Comparison of ENCODE assay signal across 25 cellular contexts in the genomic region with DNA sequence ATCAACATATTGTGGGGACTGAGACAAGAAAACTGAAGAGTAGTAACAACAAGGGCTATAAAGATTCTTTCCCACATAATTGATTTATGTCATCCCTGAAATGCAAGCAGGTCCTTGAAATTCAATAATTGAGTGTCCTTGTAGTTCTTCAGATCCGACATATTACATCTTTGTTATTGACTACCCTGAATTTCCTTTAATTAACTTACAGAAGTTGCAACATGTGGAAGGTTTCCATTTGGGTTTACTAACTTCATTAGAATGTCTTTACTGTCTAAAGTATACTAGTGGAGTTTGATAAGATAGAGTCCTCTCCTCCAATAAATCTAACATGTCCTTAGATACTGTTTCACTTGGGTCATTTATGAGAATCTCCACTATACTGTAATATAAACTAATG.
"Had no signal": no experiment of that assay in that cellular context is flagged by ENCODE, and none has a peak within 500 bp of the region (broad histone marks: within the 10 kb centered on the region; RNA-seq: fewer than 3 reads in every experiment).

No MANE protein-coding gene starts in this region.

- H3K36me3 ChIP-seq: colonic mucosa, esophagus muscularis mucosa, esophagus squamous epithelium, gastrocnemius medialis, gastroesophageal sphincter, heart left ventricle, heart right ventricle had no signal

- H3K4me3 ChIP-seq: colonic mucosa, coronary artery, dorsolateral prefrontal cortex, esophagus muscularis mucosa, esophagus squamous epithelium, gastrocnemius medialis, gastroesophageal sphincter, heart left ventricle, heart right ventricle had no signal

- H3K4me1 ChIP-seq: colonic mucosa, esophagus muscularis mucosa, esophagus squamous epithelium, gastrocnemius medialis, gastroesophageal sphincter, heart left ventricle, heart right ventricle had no signal

- H3K27ac ChIP-seq: colonic mucosa, coronary artery, dorsolateral prefrontal cortex, epithelial cell of prostate, esophagus muscularis mucosa, esophagus squamous epithelium, foreskin keratinocyte, gastrocnemius medialis, gastroesophageal sphincter, heart left ventricle, heart right ventricle had no signal

- ATAC-seq: effector memory CD8-positive, alpha-beta T cell; esophagus mucosa; foreskin keratinocyte; gastrocnemius medialis; gastroesophageal sphincter; heart left ventricle; heart right ventricle had no signal

- DNase-seq: colonic mucosa; cortex of kidney; dorsolateral prefrontal cortex; effector CD4-positive, alpha-beta T cell; effector CD8-positive, alpha-beta T cell; effector memory CD4-positive, alpha-beta T cell; effector memory CD8-positive, alpha-beta T cell; endodermal cell; erythroblast; esophagus squamous epithelium; foreskin fibroblast; foreskin keratinocyte; foreskin melanocyte; gastrocnemius medialis; glutamatergic neuron; head of caudate nucleus; heart left ventricle; heart right ventricle had no signal

- H3K27me3 ChIP-seq: colonic mucosa, dorsolateral prefrontal cortex, esophagus muscularis mucosa, esophagus squamous epithelium, foreskin keratinocyte, gastrocnemius medialis, gastroesophageal sphincter, heart left ventricle, heart right ventricle had no signal

- FAIRE-seq: colon, endothelial cell of umbilical vein had no signal

- H3K9me3 ChIP-seq: colonic mucosa, esophagus muscularis mucosa, esophagus squamous epithelium, gastrocnemius medialis, gastroesophageal sphincter, heart left ventricle, heart right ventricle had no signal
